ENCODE assay signal across 33 cellular contexts in the genomic region with DNA sequence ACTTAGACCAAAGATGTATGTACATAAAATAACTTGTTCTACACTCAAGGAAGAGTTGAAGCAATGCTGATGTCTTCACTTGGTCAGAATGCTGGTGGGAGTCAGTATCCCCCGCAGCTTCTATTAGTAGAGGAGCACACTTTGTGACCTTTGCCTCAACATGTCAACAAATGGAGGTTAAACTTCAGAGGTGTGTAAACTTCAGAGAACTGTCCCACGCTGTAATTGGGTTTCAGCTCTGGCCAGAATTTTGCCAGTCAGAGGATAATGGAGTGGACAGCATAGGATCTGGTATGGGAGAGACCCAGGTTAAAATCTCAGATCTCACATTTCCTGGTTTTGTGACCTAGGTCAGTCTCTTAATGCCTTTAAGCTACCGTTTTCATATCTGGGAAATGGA.
"Had no signal": no experiment of that assay in that cellular context is flagged by ENCODE, and none has a peak within 500 bp of the region (broad histone marks: within the 10 kb centered on the region; RNA-seq: fewer than 3 reads in every experiment).

No MANE protein-coding gene starts in this region.

- H3K4me3 ChIP-seq: ovary, psoas muscle, skin epidermis, smooth muscle cell, spleen, suprapubic skin, testis, tibial artery, transverse colon, upper lobe of right lung, uterus had no signal

- DNase-seq: naive thymus-derived CD8-positive, alpha-beta T cell; nephron progenitor cell; nucleus accumbens; ovary; posterior cingulate gyrus; psoas muscle; right cardiac atrium; spleen; stimulated activated CD4-positive, alpha-beta T cell treated with anti-CD3 and anti-CD28 coated beads, Interleukin-12 subunit alpha, Interleukin-12 subunit beta, amount 100 ng/mL, for 4 hours; stimulated activated CD4-positive, alpha-beta T cell treated with anti-CD3 and anti-CD28 coated beads, Interleukin-1b, Interleukin-23, amount 100 ng/mL, for 48 hours; stimulated activated CD4-positive, alpha-beta T cell treated with anti-CD3 and anti-CD28 coated beads, Interleukin-4, amount 100 ng/mL, for 1 hour; stimulated activated CD4-positive, alpha-beta T cell treated with anti-CD3 and anti-CD28 coated beads, Interleukin-4, amount 100 ng/mL, for 4 hours; stimulated activated CD8-positive, alpha-beta memory T cell treated with anti-CD3 and anti-CD28 coated beads, Interleukin-4, amount 100 ng/mL, for 48 hours; stimulated activated naive CD4-positive, alpha-beta T cell; stimulated activated naive CD8-positive, alpha-beta T cell treated with anti-CD3 and anti-CD28 coated beads, Interleukin-15, amount 100 ng/mL, for 72 hours; stimulated activated naive CD8-positive, alpha-beta T cell treated with anti-CD3 and anti-CD28 coated beads, Interleukin-15, Interleukin-2, amounts not matched to agents 100 U/mL and 50 U/mL, for 24 hours; substantia nigra; testis; tibial artery; transverse colon; upper lobe of right lung; uterus had no signal

- H3K4me2 ChIP-seq: smooth muscle cell had no signal

- H3K9me3 Mint-ChIP-seq: naive thymus-derived CD8-positive, alpha-beta T cell; natural killer cell treated with Interleukin-12 subunit alpha and Interleukin-12 subunit beta and Interleukin-15 and Interleukin-18, amount 100 ng/mL, for 72 hours; nephron progenitor cell; stimulated activated memory B cell treated with anti-CD40 and anti-IgM and Interleukin-4, amounts not matched to agents 10 μg/mL and 1 μg/mL and 100 μg/mL, for 72 hours; stimulated activated naive CD8-positive, alpha-beta T cell treated with anti-CD3 and anti-CD28 coated beads, Interleukin-15, amount 100 ng/mL, for 72 hours had no signal

- H3K27me3 Mint-ChIP-seq: stimulated activated memory B cell treated with anti-CD40 and anti-IgM and Interleukin-4, amounts not matched to agents 10 μg/mL and 1 μg/mL and 100 μg/mL, for 72 hours; type B pancreatic cell had no signal

- H3K4me3 Mint-ChIP-seq: naive thymus-derived CD8-positive, alpha-beta T cell; natural killer cell treated with Interleukin-12 subunit alpha and Interleukin-12 subunit beta and Interleukin-15 and Interleukin-18, amount 100 ng/mL, for 72 hours; nephron progenitor cell; neural crest cell; stimulated activated memory B cell treated with anti-CD40 and anti-IgM and Interleukin-4, amounts not matched to agents 10 μg/mL and 1 μg/mL and 100 μg/mL, for 72 hours; stimulated activated naive CD8-positive, alpha-beta T cell treated with anti-CD3 and anti-CD28 coated beads, Interleukin-15, amount 100 ng/mL, for 72 hours; type B pancreatic cell had no signal

- H3K36me3 ChIP-seq: neutrophil, ovary, spleen, suprapubic skin, tibial artery, transverse colon, upper lobe of right lung, uterus had no signal

- H3K9ac ChIP-seq: parathyroid adenoma had no signal

- H2AFZ ChIP-seq: parathyroid adenoma had no signal

- H3K36me3 Mint-ChIP-seq: naive thymus-derived CD8-positive, alpha-beta T cell; natural killer cell treated with Interleukin-12 subunit alpha and Interleukin-12 subunit beta and Interleukin-15 and Interleukin-18, amount 100 ng/mL, for 72 hours; stimulated activated memory B cell treated with anti-CD40 and anti-IgM and Interleukin-4, amounts not matched to agents 10 μg/mL and 1 μg/mL and 100 μg/mL, for 72 hours; type B pancreatic cell had no signal

- H3K4me1 ChIP-seq: parathyroid adenoma, psoas muscle, suprapubic skin, testis, tibial artery, upper lobe of right lung, uterus had no signal

- H3K4me1 Mint-ChIP-seq: neural crest cell had no signal

- H3K27me3 ChIP-seq: ovary, suprapubic skin, testis, transverse colon, upper lobe of right lung, uterus had no signal

- ATAC-seq: naive thymus-derived CD8-positive, alpha-beta T cell; natural killer cell treated with Interleukin-12 subunit alpha and Interleukin-12 subunit beta and Interleukin-15 and Interleukin-18, amount 100 ng/mL, for 72 hours; psoas muscle; right cardiac atrium; sciatic nerve; stimulated activated memory B cell treated with anti-CD40 and anti-IgM and Interleukin-4, amounts not matched to agents 10 μg/mL and 1 μg/mL and 100 μg/mL, for 72 hours; stimulated activated naive CD8-positive, alpha-beta T cell treated with anti-CD3 and anti-CD28 coated beads, Interleukin-15, amount 100 ng/mL, for 72 hours; stimulated activated naive CD8-positive, alpha-beta T cell treated with anti-CD3 and anti-CD28 coated beads, Interleukin-15, Interleukin-2, amounts not matched to agents 100 U/mL and 50 U/mL, for 24 hours; upper lobe of right lung had no signal

- H3K79me2 ChIP-seq: parathyroid adenoma had no signal

- H3K27ac Mint-ChIP-seq: naive thymus-derived CD8-positive, alpha-beta T cell; natural killer cell treated with Interleukin-12 subunit alpha and Interleukin-12 subunit beta and Interleukin-15 and Interleukin-18, amount 100 ng/mL, for 72 hours; nephron progenitor cell; progenitor cell of endocrine pancreas; stimulated activated memory B cell treated with anti-CD40 and anti-IgM and Interleukin-4, amounts not matched to agents 10 μg/mL and 1 μg/mL and 100 μg/mL, for 72 hours; stimulated activated naive CD8-positive, alpha-beta T cell treated with anti-CD3 and anti-CD28 coated beads, Interleukin-15, amount 100 ng/mL, for 72 hours; type B pancreatic cell had no signal

- H3K27ac ChIP-seq: neutrophil, ovary, parathyroid adenoma, psoas muscle, skin epidermis, spleen, suprapubic skin, testis, tibial artery, upper lobe of right lung, uterus had no signal

- H3K9me3 ChIP-seq: neutrophil, ovary, psoas muscle, spleen, suprapubic skin, testis, tibial artery, transverse colon, upper lobe of right lung, uterus had no signal
